Comparison of ENCODE assay signal across 5 cellular contexts in the genomic region with DNA sequence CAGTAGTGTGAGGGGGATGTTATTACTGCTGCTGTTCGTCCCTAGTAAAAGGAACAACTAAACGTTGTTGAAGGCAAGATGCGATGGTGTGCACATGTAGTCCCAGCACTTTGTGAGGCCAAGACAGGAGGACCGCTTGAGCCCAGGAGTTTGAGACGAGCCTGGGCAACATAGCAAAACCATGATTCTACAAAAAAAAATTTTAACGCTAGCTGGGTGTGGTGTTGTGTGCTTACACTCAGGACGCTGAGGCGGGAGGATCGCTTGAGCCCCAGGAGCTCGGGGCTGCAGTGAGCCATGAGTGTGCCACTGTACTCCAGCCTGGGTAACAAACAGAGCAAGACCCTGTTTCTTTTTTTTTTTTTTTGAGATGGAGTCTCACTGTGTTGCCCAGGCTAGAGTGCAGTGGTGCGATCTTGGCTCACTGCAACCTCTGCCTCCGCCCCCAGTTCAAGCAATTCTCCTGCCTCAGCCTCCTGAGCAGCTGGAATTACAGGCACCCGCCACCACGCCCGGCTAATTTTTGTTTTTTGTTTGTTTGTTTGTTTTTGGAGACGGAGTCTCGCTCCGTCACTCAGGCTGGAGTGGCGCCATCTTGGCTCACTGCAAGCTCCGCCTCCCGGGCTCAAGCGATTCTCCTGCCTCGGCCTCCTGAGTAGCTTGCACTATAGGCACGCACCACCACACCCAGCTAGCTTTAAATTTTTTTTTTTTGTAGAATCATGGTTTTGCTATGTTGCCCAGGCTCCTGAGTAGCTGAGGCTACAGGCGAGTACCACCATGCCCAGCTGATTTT.
DNase-seq lines count a peak whose midpoint lies in the region; FAIRE-seq and TF ChIP-seq lines count a peak whose summit lies in the region.
"Not testable (repeated sequence)": the region's sequence is repeated elsewhere in the genome, so short reads cannot be mapped to it uniquely, and the experiment has no call there.

No MANE protein-coding gene starts in this region.

- H3K4me3 ChIP-seq in mesendoderm (ENCODE audit: low read length); neural progenitor cell; trophoblast cell (ENCODE audit: low read depth, low read length): not testable (repeated sequence)

- peak; percentile 78 for FAIRE-seq in urothelium cell line (lab: Jason Lieb, UNC)

- peaks cover 11% of the 10 kb centered on the region for H4K20me1 ChIP-seq in neural progenitor cell (ENCODE audit: low read depth)

- not testable (repeated sequence) for H4K91ac ChIP-seq in trophoblast cell (ENCODE audit: low read depth, low read length)

- not testable (repeated sequence) for H4K8ac ChIP-seq in mesendoderm (ENCODE audit: low read depth, low read length)
- H4K8ac ChIP-seq in trophoblast cell (ENCODE audit: low read depth, low read length), result peak overlapping the region; percentile 43

- H2BK12ac ChIP-seq in trophoblast cell (ENCODE audit: low read length), result peak overlapping the region; percentile 48

- not testable (repeated sequence) for H4K12ac ChIP-seq in trophoblast cell (ENCODE audit: low read depth, low read length)

- H3F3A ChIP-seq in neural progenitor cell (ENCODE audit: low read depth), result peaks cover 20% of the 10 kb centered on the region

- not testable (repeated sequence) for H3K27me3 ChIP-seq in mesendoderm (ENCODE audit: insufficient read depth, low read length, poor library complexity); neural progenitor cell; trophoblast cell (ENCODE audit: insufficient read depth, low read length)

- not testable (repeated sequence) for H3K79me1 ChIP-seq in mesendoderm (ENCODE audit: low read length); trophoblast cell (ENCODE audit: low read length)

- peak overlapping the region; percentile 11 for H3K4me3 Mint-ChIP-seq in neural progenitor cell

- H3K4ac ChIP-seq in mesendoderm (ENCODE audit: low read depth, low read length); trophoblast cell (ENCODE audit: low read depth, low read length): not testable (repeated sequence)

- H3K4me1 ChIP-seq in mesendoderm (ENCODE audit: control insufficient read depth, low read depth, low read length); trophoblast cell (ENCODE audit: control insufficient read depth in 1 of 2, insufficient read depth in 2 of 2, low read length in 2 of 2): not testable (repeated sequence)
- H3K4me1 ChIP-seq in neural progenitor cell, result peaks cover 32% of the 10 kb centered on the region

- no CpG with 5 or more reads among the region's 25 CpGs for WGBS in mesendoderm (ENCODE audit: extremely low coverage, insufficient coverage, low lambda C conversion rate)
- WGBS in trophoblast cell (ENCODE audit: extremely low coverage, insufficient coverage, insufficient read length), result no CpG with 5 or more reads among the region's 25 CpGs

- not testable (repeated sequence) for H2BK5ac ChIP-seq in mesendoderm (ENCODE audit: low read length); trophoblast cell (ENCODE audit: low read depth, low read length, poor library complexity)

- not testable (repeated sequence) for H3K9ac ChIP-seq in mesendoderm (ENCODE audit: low read length); neural progenitor cell; trophoblast cell (ENCODE audit: low read length)

- H3K9me3 Mint-ChIP-seq in neural progenitor cell, result not testable (repeated sequence)

- not testable (repeated sequence) for H3K79me2 ChIP-seq in mesendoderm (ENCODE audit: control insufficient read depth, insufficient read depth, low read length); neural progenitor cell (ENCODE audit: low read depth); trophoblast cell (ENCODE audit: control insufficient read depth, insufficient read depth, low read length, poor library complexity)

- not testable (repeated sequence) for H3K23ac ChIP-seq in mesendoderm (ENCODE audit: low read length); trophoblast cell (ENCODE audit: low read length)

- not testable (repeated sequence) for H3K27ac Mint-ChIP-seq in neural progenitor cell

- not testable (repeated sequence) for DNase-seq in RWPE1 (ENCODE audit: low spot score); mesendoderm; neural progenitor cell (ENCODE audit: low spot score); urothelium cell line (ENCODE audit: low spot score)
- DNase-seq in trophoblast cell, result peak; percentile 74 to 86

- peaks cover 44% of the 10 kb centered on the region for H3K4me1 Mint-ChIP-seq in neural progenitor cell

- not testable (repeated sequence) for H3K56ac ChIP-seq in mesendoderm (ENCODE audit: low read length)

- H3K27me3 Mint-ChIP-seq in neural progenitor cell (ENCODE audit: insufficient read depth, low read depth), result peaks cover 16% of the 10 kb centered on the region

- POLR2A ChIA-PET in RWPE1 (lab: Yijun Ruan, JAX; ENCODE audit: low non-redundant PET), result not testable (repeated sequence)

- H3K4me2 ChIP-seq in mesendoderm (ENCODE audit: low read length); neural progenitor cell; trophoblast cell (ENCODE audit: low read length): not testable (repeated sequence)

- H4K5ac ChIP-seq in mesendoderm (ENCODE audit: low read length), result not testable (repeated sequence)

- H3K36me3 Mint-ChIP-seq in neural progenitor cell, result not testable (repeated sequence)

- not testable (repeated sequence) for H2AFZ ChIP-seq in neural progenitor cell (replicated peaks); trophoblast cell (ENCODE audit: insufficient read depth, low read length, poor library complexity)

- H3K36me3 ChIP-seq in mesendoderm (ENCODE audit: control insufficient read depth, insufficient read depth, low read length); neural progenitor cell; trophoblast cell (ENCODE audit: control insufficient read depth in 1 of 2, insufficient read depth in 2 of 2, low read length in 2 of 2): not testable (repeated sequence)

- H2BK15ac ChIP-seq in mesendoderm (replicated peaks; ENCODE audit: low read depth), result not testable (repeated sequence)

- CTCF ChIA-PET in RWPE1 (lab: Yijun Ruan, JAX), result not testable (repeated sequence)

- H3K9me3 ChIP-seq in neural progenitor cell (ENCODE audit: low read depth); trophoblast cell (ENCODE audit: insufficient read depth, low read depth, low read length): not testable (repeated sequence)

- H2BK120ac ChIP-seq in mesendoderm (ENCODE audit: low read depth, low read length), result peak overlapping the region; percentile 61
- not testable (repeated sequence) for H2BK120ac ChIP-seq in trophoblast cell (ENCODE audit: insufficient read depth, low read length, poor library complexity)

- not testable (repeated sequence) for H2AK5ac ChIP-seq in mesendoderm (ENCODE audit: low read length); trophoblast cell (ENCODE audit: low read length)

- H3K18ac ChIP-seq in mesendoderm (ENCODE audit: low read length); trophoblast cell (ENCODE audit: low read length): not testable (repeated sequence)

- H3K27ac ChIP-seq in RWPE1, result peak overlapping the region; percentile 95
- H3K27ac ChIP-seq in mesendoderm (ENCODE audit: low read depth, low read length); neural progenitor cell; trophoblast cell (ENCODE audit: low read depth, low read length): not testable (repeated sequence)

- not testable (repeated sequence) for H3K14ac ChIP-seq in trophoblast cell (ENCODE audit: low read length)

- TF ChIP-seq CTCF in RWPE1 (conservative IDR thresholded peaks at IDR 0.05; ENCODE audit: low read depth); neural progenitor cell (IDR thresholded peaks at IDR 0.05): not testable (repeated sequence)
